8 cellular contexts compared by ENCODE assay signal in the genomic region with DNA sequence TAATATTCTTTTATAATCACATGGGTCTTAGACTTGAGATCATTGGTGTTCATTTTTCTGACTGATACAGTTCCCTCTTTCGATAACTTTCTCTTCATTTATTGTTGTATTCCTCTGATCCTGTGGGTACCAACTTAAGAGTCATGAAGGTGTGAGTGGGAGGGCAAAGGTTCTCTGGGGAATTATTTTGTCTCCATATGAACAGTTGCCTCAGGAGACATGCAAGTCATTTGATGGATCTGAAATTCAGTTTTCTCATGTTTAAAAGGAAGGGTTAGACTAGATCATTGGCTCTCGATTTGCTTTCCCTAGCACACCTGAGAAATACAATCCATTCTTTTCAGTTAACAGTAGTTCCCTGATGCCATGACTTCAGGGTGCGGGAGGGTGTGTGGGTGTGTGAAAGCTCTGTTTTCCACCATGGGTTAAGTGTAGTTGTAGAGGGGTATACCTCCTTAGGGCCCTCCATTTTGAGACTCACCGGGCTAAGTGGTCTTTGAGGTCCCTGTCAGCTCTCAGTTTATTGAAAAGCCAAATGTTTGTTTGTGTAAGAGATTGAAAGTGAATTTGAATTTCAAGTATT. TPM values are rescaled to one million over a fixed set of nuclear protein-coding genes. Genes with fewer than 3 reads are reported as not detected.
A peak's percentile ranks its signal among the peaks of the same experiment; 100 is the strongest.
DNase-seq lines count a peak whose midpoint lies in the region; ATAC-seq and TF ChIP-seq lines count a peak whose summit lies in the region.

No MANE protein-coding gene starts in this region.

- H3K27ac ChIP-seq in HUES6 (ENCODE audit: low read depth, low read length): no peak overlapping the region
- H3K27ac ChIP-seq in muscle layer of duodenum (ENCODE audit: low read length): peak overlapping the region; percentile 70

- in situ Hi-C loops in astrocyte of the spinal cord (cut with HindIII; ENCODE audit: low sequenced_read_pairs): no loop called here

- POLR2A ChIA-PET in AG04449 (lab: Yijun Ruan, JAX): no interaction called here

- H3K27me3 ChIP-seq in HUES6 (ENCODE audit: control insufficient read depth, insufficient read depth, low read length) (no peaks in the 10 kb centered on the region), muscle layer of duodenum (ENCODE audit: low read depth, low read length) (no peaks in the 10 kb centered on the region)

- peaks cover 13% of the 10 kb centered on the region for H3K4me1 ChIP-seq in HUES6 (ENCODE audit: control insufficient read depth, insufficient read depth, low read length)
- H3K4me1 ChIP-seq in muscle layer of duodenum (ENCODE audit: control insufficient read depth in 1 of 2, insufficient read depth in 2 of 2, low read length in 2 of 2): peaks cover 8% of the 10 kb centered on the region in 2 donors

- ATAC-seq in HG03175 (IDR thresholded peaks at IDR 0.05; ENCODE audit: unreplicated experiment) (no peak), GM21737 (IDR thresholded peaks at IDR 0.05; ENCODE audit: unreplicated experiment) (no peak)

- CTCF ChIA-PET in AG04449 (lab: Yijun Ruan, JAX): interaction anchor here (0.8 to 2.5 kb wide), 7 partner anchors 9 to 186 kb away, joined by 3 to 14 read pairs (median 4); no protein-coding TSS in a partner anchor

- DNase-seq in AG04449 (ENCODE audit: low read depth, low spot score) (no peak), astrocyte of the spinal cord (ENCODE audit: low read depth, low spot score) (peak; percentile 24), NCI-H526 treated with DMSO at 0.1 percent for 48 hours (lab: John Stamatoyannopoulos, UW) (no peak), H4 (ENCODE audit: low spot score) (no peak)

- TF ChIP-seq CTCF in AG04449 (IDR thresholded peaks at IDR 0.05; ENCODE audit: insufficient read depth, low read length, missing control alignments) (no peak), astrocyte of the spinal cord (IDR thresholded peaks at IDR 0.05; ENCODE audit: low read depth, low read length) (no peak)

- H3K4me3 ChIP-seq in AG04449 (ENCODE audit: low read depth, low read length): peak overlapping the region; percentile 62
- peak overlapping the region; percentile 65 for H3K4me3 ChIP-seq in HUES6 (ENCODE audit: low read depth, low read length)
- H3K4me3 ChIP-seq in astrocyte of the spinal cord (ENCODE audit: low read depth, low read length): peak overlapping the region; percentile 45
- H3K4me3 ChIP-seq in muscle layer of duodenum (ENCODE audit: low read depth in 1 of 2, low read length in 2 of 2): peak overlapping the region; percentile 65 to 66

- peaks cover 4% of the 10 kb centered on the region; the same call in 1 of the 2 replicates for H3K36me3 ChIP-seq in HUES6 (ENCODE audit: control insufficient read depth, insufficient read depth, low read length)
- peaks cover 6 to 10% of the 10 kb centered on the region in 2 donors for H3K36me3 ChIP-seq in muscle layer of duodenum (ENCODE audit: control insufficient read depth in 1 of 2, insufficient read depth in 2 of 2, low read length in 2 of 2)

- no peaks in the 10 kb centered on the region for H3K9me3 ChIP-seq in HUES6 (ENCODE audit: control insufficient read depth, insufficient read depth, low read depth, low read length)
- H3K9me3 ChIP-seq in muscle layer of duodenum (ENCODE audit: control insufficient read depth in 1 of 2, low read length in 2 of 2): no peaks in the 10 kb centered on the region

- H3K9ac ChIP-seq in HUES6 (ENCODE audit: low read length): no peak overlapping the region

RNA-seq across cellular contexts. Expression of a gene that starts 47.8 kb away (rescaled TPM):
- 7.9 and 8.6 TPM in 2 replicates for total RNA-seq in H4 (2014; rRNA removed; shearing (Covaris generic))
